Comparison of ENCODE assay signal across 21 cellular contexts in the genomic region with DNA sequence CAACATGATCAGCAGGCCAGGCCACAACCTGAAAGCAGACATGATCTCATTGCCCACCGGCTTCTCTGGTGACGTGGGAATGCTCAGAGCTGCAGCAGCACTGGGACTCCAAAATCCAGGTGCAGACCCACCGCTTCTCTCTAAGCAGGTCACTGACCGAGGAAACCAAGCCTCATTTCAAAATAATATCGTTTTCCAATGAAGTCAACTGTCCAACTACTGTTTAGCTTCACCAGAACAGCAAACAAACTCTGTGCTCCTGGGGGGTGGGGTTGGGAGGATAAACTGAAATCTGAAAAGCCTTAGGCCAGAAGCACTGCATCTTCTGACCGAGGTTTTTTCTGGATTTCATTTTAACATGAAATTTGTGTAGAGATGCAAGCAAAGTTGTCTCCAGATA. TPM values are rescaled to one million over a fixed set of nuclear protein-coding genes. Genes with fewer than 3 reads are reported as not detected.
"Had no signal": no experiment of that assay in that cellular context is flagged by ENCODE, and none has a peak within 500 bp of the region (broad histone marks: within the 10 kb centered on the region; RNA-seq: fewer than 3 reads in every experiment).

A gene with protein sequence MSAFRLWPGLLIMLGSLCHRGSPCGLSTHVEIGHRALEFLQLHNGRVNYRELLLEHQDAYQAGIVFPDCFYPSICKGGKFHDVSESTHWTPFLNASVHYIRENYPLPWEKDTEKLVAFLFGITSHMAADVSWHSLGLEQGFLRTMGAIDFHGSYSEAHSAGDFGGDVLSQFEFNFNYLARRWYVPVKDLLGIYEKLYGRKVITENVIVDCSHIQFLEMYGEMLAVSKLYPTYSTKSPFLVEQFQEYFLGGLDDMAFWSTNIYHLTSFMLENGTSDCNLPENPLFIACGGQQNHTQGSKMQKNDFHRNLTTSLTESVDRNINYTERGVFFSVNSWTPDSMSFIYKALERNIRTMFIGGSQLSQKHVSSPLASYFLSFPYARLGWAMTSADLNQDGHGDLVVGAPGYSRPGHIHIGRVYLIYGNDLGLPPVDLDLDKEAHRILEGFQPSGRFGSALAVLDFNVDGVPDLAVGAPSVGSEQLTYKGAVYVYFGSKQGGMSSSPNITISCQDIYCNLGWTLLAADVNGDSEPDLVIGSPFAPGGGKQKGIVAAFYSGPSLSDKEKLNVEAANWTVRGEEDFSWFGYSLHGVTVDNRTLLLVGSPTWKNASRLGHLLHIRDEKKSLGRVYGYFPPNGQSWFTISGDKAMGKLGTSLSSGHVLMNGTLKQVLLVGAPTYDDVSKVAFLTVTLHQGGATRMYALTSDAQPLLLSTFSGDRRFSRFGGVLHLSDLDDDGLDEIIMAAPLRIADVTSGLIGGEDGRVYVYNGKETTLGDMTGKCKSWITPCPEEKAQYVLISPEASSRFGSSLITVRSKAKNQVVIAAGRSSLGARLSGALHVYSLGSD (minus strand): TSS at position 109 of the 400 bp plus-strand sequence. CDS start 67 bp downstream, at position 42.

- H3K27me3 ChIP-seq: brain microvascular endothelial cell, transverse colon had no signal

- H3K9me3 Mint-ChIP-seq: activated T-helper 17 cell treated with anti-CD3 and anti-CD28 coated beads, Interleukin-2, amount 50 U/mL, for 72 hours; central memory CD8-positive, alpha-beta T cell; memory B cell; naive thymus-derived CD8-positive, alpha-beta T cell; T-cell had no signal

- H3K27ac Mint-ChIP-seq: activated T-helper 17 cell treated with anti-CD3 and anti-CD28 coated beads, Interleukin-2, amount 50 U/mL, for 72 hours; memory B cell; naive thymus-derived CD8-positive, alpha-beta T cell; progenitor cell of endocrine pancreas; T-cell had no signal

- H3K4me3 ChIP-seq: heart right ventricle, spleen, transverse colon had no signal

- H3K9me3 ChIP-seq: heart right ventricle, SK-N-SH, spleen, transverse colon had no signal

- H3K4me1 ChIP-seq: foreskin keratinocyte had no signal

- H3K27me3 Mint-ChIP-seq: activated T-helper 17 cell treated with anti-CD3 and anti-CD28 coated beads, Interleukin-2, amount 50 U/mL, for 72 hours; central memory CD8-positive, alpha-beta T cell; memory B cell; naive thymus-derived CD8-positive, alpha-beta T cell; T-cell had no signal

- H3K27ac ChIP-seq: brain microvascular endothelial cell, foreskin keratinocyte, heart right ventricle, spleen, transverse colon had no signal

- ATAC-seq: activated T-helper 17 cell treated with anti-CD3 and anti-CD28 coated beads, Interleukin-2, amount 50 U/mL, for 72 hours; foreskin keratinocyte; left colon; naive thymus-derived CD8-positive, alpha-beta T cell; T-cell had no signal

- DNase-seq: activated CD4-positive, alpha-beta T cell treated with anti-CD3 and anti-CD28 coated beads, Interleukin-2, amount 50 U/mL, for 48 hours; activated CD4-positive, CD25-positive, alpha-beta regulatory T cell treated with anti-CD3 and anti-CD28 coated beads, Interleukin-2, amount 50 U/mL, for 72 hours; activated naive CD4-positive, alpha-beta T cell treated with Interleukin-2 at 50 U/mL for 16 hours; anterior cingulate cortex; brain microvascular endothelial cell; cortex of kidney; effector CD8-positive, alpha-beta T cell; left colon; naive thymus-derived CD8-positive, alpha-beta T cell; nucleus accumbens; SK-N-SH; spleen; T-cell; T1000; transverse colon had no signal

- H3K36me3 ChIP-seq: brain microvascular endothelial cell, heart right ventricle, spleen, transverse colon had no signal

- H3K4me3 Mint-ChIP-seq: activated T-helper 17 cell treated with anti-CD3 and anti-CD28 coated beads, Interleukin-2, amount 50 U/mL, for 72 hours; central memory CD8-positive, alpha-beta T cell; memory B cell; naive thymus-derived CD8-positive, alpha-beta T cell; T-cell had no signal

- H3K36me3 Mint-ChIP-seq: memory B cell, T-cell had no signal

RNA-seq across cellular contexts. Expression of the gene that starts here (rescaled TPM):
- polyA plus RNA-seq: foreskin keratinocyte had no signal
